Comparison of ENCODE assay signal across 1 cellular context in genomic region chr5:134371834-134372340, GRCh38.
A peak's percentile ranks its signal among the peaks of the same experiment; 100 is the strongest.
TF ChIP-seq lines count a peak whose summit lies in the region.

No MANE protein-coding gene starts in this region.

TF ChIP-seq in K562, 482 proteins besides CTCF, POLR2A, EP300 and RAD21:
- TF ChIP-seq HMGXB4 (CRISPR knock-in tag; IDR thresholded peaks at IDR 0.05) (no peak), TBP (optimal IDR thresholded peaks at IDR 0.05; ENCODE audit: low read depth, low read length) (peak; percentile 39), DNMT1 (IDR thresholded peaks at IDR 0.05) (no peak), NR3C1 (CRISPR knock-in tag; IDR thresholded peaks at IDR 0.05) (no peak), MAZ (CRISPR knock-in tag; conservative IDR thresholded peaks at IDR 0.05 in 1 of 2, IDR thresholded peaks at IDR 0.05 in 1 of 2) (peak in 1 of 2 experiments; percentile 31; a peak in 1 of 4 replicates), E2F5 (CRISPR knock-in tag; IDR thresholded peaks at IDR 0.05) (0 out of 2 replicates have a peak, but pooled peaks have one; percentile 67), ZFX (CRISPR knock-in tag; IDR thresholded peaks at IDR 0.05) (peak; percentile 52), CHD1 (IDR thresholded peaks at IDR 0.05; ENCODE audit: low read length) (peak; percentile 86), ZC3H4 (CRISPR knock-in tag; IDR thresholded peaks at IDR 0.05; ENCODE audit: borderline replicate concordance) (peak; percentile 82; the same call in 1 of the 2 replicates), POLR2G (IDR thresholded peaks at IDR 0.05; ENCODE audit: low read depth, low read length) (peak; percentile 54), KDM5B (IDR thresholded peaks at IDR 0.05; ENCODE audit: insufficient replicate concordance, low read depth, low read length) (peak; percentile 29), ZNF511 (CRISPR knock-in tag; IDR thresholded peaks at IDR 0.05) (0 out of 2 replicates have a peak, but pooled peaks have one; percentile 10), NR1H2 (CRISPR knock-in tag; IDR thresholded peaks at IDR 0.05) (0 out of 2 replicates have a peak, but pooled peaks have one; percentile 17), RBFOX2 (IDR thresholded peaks at IDR 0.05; ENCODE audit: low read depth, low read length) (peak; percentile 78), HMG20A (CRISPR knock-in tag; conservative IDR thresholded peaks at IDR 0.05) (no peak), CSDE1 (IDR thresholded peaks at IDR 0.05) (no peak), BRCA1 (IDR thresholded peaks at IDR 0.05) (no peak), BRCA1 (CRISPR knock-in tag; IDR thresholded peaks at IDR 0.05) (peak; percentile 48; the same call in 1 of the 2 replicates), ZNF23 (CRISPR knock-in tag; IDR thresholded peaks at IDR 0.05) (no peak), RUNX1 (IDR thresholded peaks at IDR 0.05; ENCODE audit: low read depth) (no peak), NCOA6 (IDR thresholded peaks at IDR 0.05) (no peak), YY1 (IDR thresholded peaks at IDR 0.05; ENCODE audit: borderline replicate concordance in 1 of 3, control insufficient read depth in 1 of 3, extremely low read depth in 1 of 3, insufficient read depth in 3 of 3, insufficient read length in 1 of 3, insufficient replicate concordance in 2 of 3, low read depth in 1 of 3, low read length in 2 of 3) (peak in 1 of 3 experiments; percentile 20), ZNF3 (CRISPR knock-in tag; IDR thresholded peaks at IDR 0.05) (no peak), NR2C2 (CRISPR knock-in tag; IDR thresholded peaks at IDR 0.05) (no peak), NR2C2 (tag; IDR thresholded peaks at IDR 0.05) (no peak; the same call in 1 of the 2 replicates), TFAP4 (CRISPR knock-in tag; IDR thresholded peaks at IDR 0.05; ENCODE audit: borderline replicate concordance) (peak; percentile 37; the same call in 1 of the 2 replicates), POLR2AphosphoS5 (IDR thresholded peaks at IDR 0.05; ENCODE audit: control insufficient read depth, insufficient read depth, low read depth, low read length) (0 out of 2 replicates have a peak, but pooled peaks have one; percentile 22), BRD4 (IDR thresholded peaks at IDR 0.05) (0 out of 2 replicates have a peak, but pooled peaks have one; percentile 14), ARID4B (CRISPR knock-in tag; IDR thresholded peaks at IDR 0.05) (0 out of 2 replicates have a peak, but pooled peaks have one; percentile 6), SAP30 (IDR thresholded peaks at IDR 0.05; ENCODE audit: borderline replicate concordance, insufficient read depth, low read depth, low read length, poor library complexity, severe bottlenecking) (peak; percentile 33), STAG1 (CRISPR knock-in tag; IDR thresholded peaks at IDR 0.05; ENCODE audit: borderline replicate concordance) (0 out of 2 replicates have a peak, but pooled peaks have one; percentile 23), RBBP5 (IDR thresholded peaks at IDR 0.05; ENCODE audit: borderline replicate concordance, insufficient read depth, low read length, poor library complexity, severe bottlenecking) (peak; percentile 26), RBM14 (IDR thresholded peaks at IDR 0.05; ENCODE audit: borderline replicate concordance, insufficient read depth, low read depth, low read length) (0 out of 2 replicates have a peak, but pooled peaks have one; percentile 53), NKRF (IDR thresholded peaks at IDR 0.05; ENCODE audit: borderline replicate concordance) (no peak), HCFC1 (IDR thresholded peaks at IDR 0.05; ENCODE audit: low read depth, low read length) (0 out of 2 replicates have a peak, but pooled peaks have one; percentile 2), MBD2 (IDR thresholded peaks at IDR 0.05; ENCODE audit: borderline replicate concordance, low read depth) (no peak), ZNF197 (CRISPR knock-in tag; IDR thresholded peaks at IDR 0.05; ENCODE audit: low read depth) (no peak), HNRNPLL (IDR thresholded peaks at IDR 0.05; ENCODE audit: low read depth, low read length, poor library complexity, severe bottlenecking) (no peak)
